Comparison of ENCODE assay signal across 8 cellular contexts in genomic region chr10:17144757-17145156, GRCh38.
DNase-seq lines count a peak whose midpoint lies in the region; ATAC-seq and TF ChIP-seq lines count a peak whose summit lies in the region.

No MANE protein-coding gene starts in this region.

- ATAC-seq in GM18909 (IDR thresholded peaks at IDR 0.05; ENCODE audit: poor library complexity, unreplicated experiment) (no peak), HG03442 (IDR thresholded peaks at IDR 0.05; ENCODE audit: unreplicated experiment) (no peak)

- H3K4me3 ChIP-seq in foreskin fibroblast (ENCODE audit: low read depth in 1 of 2, low read length in 2 of 2): no peak overlapping the region

- DNase-seq in HCEC 1CT: peak; percentile 51
- DNase-seq in activated CD8-positive, alpha-beta memory T cell treated with anti-CD3 and anti-CD28 coated beads for 48 hours (ENCODE audit: low read depth in 2 of 3, low spot score in 2 of 3): peak; percentile 4 to 17 (median 10)
- peak; percentile 31 to 72 for DNase-seq in foreskin fibroblast
- DNase-seq in AG08396 (ENCODE audit: low spot score): no peak
- DNase-seq in NCI-H774 (lab: John Stamatoyannopoulos, UW): no peak

- no peak for TF ChIP-seq CTCF in 22Rv1 (IDR thresholded peaks at IDR 0.05)
- TF ChIP-seq CTCF in foreskin fibroblast (IDR thresholded peaks at IDR 0.05; ENCODE audit: low read depth, low read length): no peak

- H3K27ac ChIP-seq in 22Rv1: peak overlapping the region; percentile 91

Comparison
In these comparisons a context has a peak if more than half of its experiments do, and no peak if none do; other contexts are left out.
1. DNase-seq: peak in HCEC 1CT (single experiment), activated CD8-positive, alpha-beta memory T cell treated with anti-CD3 and anti-CD28 coated beads for 48 hours (3 of 3) and foreskin fibroblast (2 of 2); none in AG08396 (single experiment) and NCI-H774 (single experiment).